ENCODE assay signal across 21 cellular contexts in genomic region chr2:85697716-85698115, GRCh38. TPM values are rescaled to one million over a fixed set of nuclear protein-coding genes. Genes with fewer than 3 reads are reported as not detected.
DNase-seq lines count a peak whose midpoint lies in the region; ATAC-seq, FAIRE-seq and TF ChIP-seq lines count a peak whose summit lies in the region.
"Had no signal": no experiment of that assay in that cellular context is flagged by ENCODE, and none has a peak within 500 bp of the region (broad histone marks: within the 10 kb centered on the region; RNA-seq: fewer than 3 reads in every experiment).

No MANE protein-coding gene starts in this region.

- no TSS peak for BruUV-seq in IMR-90 (replicated peaks; lab: Mats Ljungman, UMichigan)

- H3K4me3 ChIP-seq in IMR-90 (ENCODE audit: insufficient read depth, low read depth, low read length): no peak overlapping the region
- H3K4me3 ChIP-seq in H1 (ENCODE audit: extremely low read depth in 1 of 4, insufficient read depth in 2 of 4, low read depth in 3 of 4, low read length in 4 of 4): no peak overlapping the region

- H4K20me1 ChIP-seq in IMR-90 (ENCODE audit: insufficient read depth, low read length) (peaks cover 2% of the 10 kb centered on the region; the same call in 1 of the 2 replicates), H1 (replicated peaks in 1 of 2; ENCODE audit: control insufficient read depth in 1 of 2, insufficient read depth in 2 of 2, low read length in 2 of 2) (no peaks in the 10 kb centered on the region)

- TF ChIP-seq POLR2A in IMR-90 (IDR thresholded peaks at IDR 0.05; ENCODE audit: low read depth, low read length): no peak
- no peak for TF ChIP-seq POLR2A in H1 (IDR thresholded peaks at IDR 0.05; ENCODE audit: control extremely low read depth in 1 of 2, low read depth in 2 of 2, low read length in 2 of 2)

- no peak overlapping the region for H2BK15ac ChIP-seq in IMR-90 (ENCODE audit: low read depth, low read length)
- H2BK15ac ChIP-seq in H1 (ENCODE audit: low read length): 0 out of 2 replicates have a peak overlapping the region, but pooled peaks have one; percentile 47

- ATAC-seq in IMR-90 (ENCODE audit: low read depth) (no peak), HG03460 (IDR thresholded peaks at IDR 0.05; ENCODE audit: unreplicated experiment) (no peak)
- no peak for ATAC-seq in stimulated activated effector memory CD8-positive, alpha-beta T cell treated with anti-CD3 and anti-CD28 coated beads, Interleukin-12 subunit alpha, Interleukin-12 subunit beta, amount 100 ng/mL, for 72 hours
- ATAC-seq: Panc1 had no signal

- H2AK9ac ChIP-seq in IMR-90 (replicated peaks; ENCODE audit: low read depth, low read length, poor library complexity): no peak overlapping the region

- TF ChIP-seq RAD21 in IMR-90 (IDR thresholded peaks at IDR 0.05; ENCODE audit: low read length) (no peak), H1 (IDR thresholded peaks at IDR 0.05 in 1 of 2, conservative IDR thresholded peaks at IDR 0.05 in 1 of 2; ENCODE audit: low read depth in 2 of 2, low read length in 2 of 2) (no peak)

- H3K56ac ChIP-seq in IMR-90 (ENCODE audit: extremely low read depth, insufficient read depth, low read length) (no peak overlapping the region), H1 (replicated peaks; ENCODE audit: insufficient read length, low read depth, low read length) (no peak overlapping the region)

- no peaks in the 10 kb centered on the region for H3K79me2 ChIP-seq in H1 (ENCODE audit: control insufficient read depth in 1 of 2, insufficient read depth in 2 of 2, low read length in 2 of 2)

- peaks cover 6% of the 10 kb centered on the region for H3K4me1 ChIP-seq in IMR-90 (ENCODE audit: control insufficient read depth, insufficient read depth, low read length)
- peaks cover 0 to 9% (median 4%) of the 10 kb centered on the region in 4 experiments; a peak in 4 of 7 replicates for H3K4me1 ChIP-seq in H1 (replicated peaks in 1 of 4; ENCODE audit: control insufficient read depth in 3 of 4, insufficient read depth in 4 of 4, low read length in 3 of 4)

- peaks cover 13% of the 10 kb centered on the region for H3K4me1 Mint-ChIP-seq in activated naive CD4-positive, alpha-beta T cell treated with anti-CD3 and anti-CD28 coated beads, Interleukin-2, amount 50 U/mL, for 24 hours
- peaks cover 10% of the 10 kb centered on the region for H3K4me1 Mint-ChIP-seq in activated naive CD4-positive, alpha-beta T cell treated with anti-CD3 and anti-CD28 coated beads for 36 hours (ENCODE audit: low read depth)
- peaks cover 46% of the 10 kb centered on the region for H3K4me1 Mint-ChIP-seq in stimulated activated effector memory CD8-positive, alpha-beta T cell treated with anti-CD3 and anti-CD28 coated beads, Interleukin-12 subunit alpha, Interleukin-12 subunit beta, amount 100 ng/mL, for 72 hours

- H3K23ac ChIP-seq in IMR-90 (ENCODE audit: low read depth, low read length): no peak overlapping the region
- H3K23ac ChIP-seq in H1 (ENCODE audit: insufficient read length): no peak overlapping the region

- CTCF ChIA-PET in activated naive CD4-positive, alpha-beta T cell treated with anti-CD3 and anti-CD28 coated beads for 36 hours (lab: Charles Lee): interaction anchor here (1.7 to 2.4 kb wide), 4 partner anchors 10 to 31 kb away, joined by 5 to 13 read pairs (median 8); no protein-coding TSS in a partner anchor
- CTCF ChIA-PET in IMR-90 (lab: Yijun Ruan, JAX): no interaction called here
- CTCF ChIA-PET in H1 (lab: Charles Lee; ENCODE audit: partially characterized antibody): interaction anchor here (0.9 to 6.8 kb wide), 8 partner anchors 8 to 145 kb away, joined by 3 to 49 read pairs (median 4); no protein-coding TSS in a partner anchor

- H3K9me3 ChIP-seq in IMR-90 (ENCODE audit: control insufficient read depth, insufficient read depth, low read length) (no peaks in the 10 kb centered on the region), H1 (ENCODE audit: insufficient read depth in 2 of 2, low read depth in 1 of 2, low read length in 1 of 2) (no peaks in the 10 kb centered on the region)

- H3K27ac ChIP-seq in IMR-90 (ENCODE audit: insufficient read depth, low read length): no peak overlapping the region
- no peak overlapping the region for H3K27ac ChIP-seq in H1 (ENCODE audit: low read depth, low read length)

- H2BK5ac ChIP-seq in IMR-90 (ENCODE audit: low read depth, low read length, poor library complexity, severe bottlenecking): no peak overlapping the region
- no peak overlapping the region for H2BK5ac ChIP-seq in H1 (ENCODE audit: low read depth, low read length)

- H2BK20ac ChIP-seq in IMR-90 (ENCODE audit: low read depth, low read length) (no peak overlapping the region), H1 (ENCODE audit: low read length) (no peak overlapping the region)

- H4K5ac ChIP-seq in IMR-90 (ENCODE audit: low read depth, low read length): no peak overlapping the region
- H4K5ac ChIP-seq in H1 (ENCODE audit: insufficient read length, low read depth, low read length): no peak overlapping the region

- intact Hi-C loops in activated naive CD4-positive, alpha-beta T cell treated with anti-CD3 and anti-CD28 coated beads for 36 hours (cut with micrococcal nuclease): no loop called here
- intact Hi-C loops in IMR-90 (cut with micrococcal nuclease): no loop called here

- H3K23me2 ChIP-seq in H1 (ENCODE audit: low read depth, low read length): no peaks in the 10 kb centered on the region

- DNase-seq in activated naive CD4-positive, alpha-beta T cell treated with anti-CD3 and anti-CD28 coated beads for 36 hours: no peak
- DNase-seq in IMR-90 (no peak), H1 (ENCODE audit: low read depth in 1 of 2, low spot score in 2 of 2) (no peak), HUDEP-2 (lab: John Stamatoyannopoulos, UW; ENCODE audit: unreplicated experiment in 76 of 76) (no peak), GM19240 (ENCODE audit: insufficient read length, low spot score) (no peak)
- DNase-seq in stimulated activated effector memory CD8-positive, alpha-beta T cell treated with anti-CD3 and anti-CD28 coated beads, Interleukin-12 subunit alpha, Interleukin-12 subunit beta, amount 100 ng/mL, for 72 hours (ENCODE audit: low spot score in 2 of 2): no peak
- DNase-seq: Calu3, H9, KBM-7, NCI-H1048, NCI-H1436 treated with DMSO at 0.1 percent for 48 hours, NCI-H2029 treated with DMSO at 0.1 percent for 48 hours, NCI-H510A, NCI-H774 had no signal

- H3K79me1 ChIP-seq in IMR-90 (ENCODE audit: low read depth in 1 of 2, low read length in 2 of 2) (no peaks in the 10 kb centered on the region), H1 (ENCODE audit: low read depth, low read length) (no peaks in the 10 kb centered on the region)

- TF ChIP-seq CTCF in IMR-90 (conservative IDR thresholded peaks at IDR 0.05; ENCODE audit: low read depth, low read length) (no peak), H1 (IDR thresholded peaks at IDR 0.05; ENCODE audit: control extremely low read depth in 1 of 3, insufficient read depth in 1 of 3, low read depth in 1 of 3, low read length in 3 of 3) (no peak)

- H3K27me3 Mint-ChIP-seq in activated naive CD4-positive, alpha-beta T cell treated with anti-CD3 and anti-CD28 coated beads, Interleukin-2, amount 50 U/mL, for 24 hours: no peaks in the 10 kb centered on the region
- no peaks in the 10 kb centered on the region for H3K27me3 Mint-ChIP-seq in activated naive CD4-positive, alpha-beta T cell treated with anti-CD3 and anti-CD28 coated beads for 36 hours (ENCODE audit: low read depth)

- H3K27me3 ChIP-seq in IMR-90 (ENCODE audit: control insufficient read depth, insufficient read depth, low read length) (peaks cover 6% of the 10 kb centered on the region; the same call in 1 of the 2 replicates), H1 (replicated peaks in 1 of 4; ENCODE audit: control insufficient read depth in 3 of 4, extremely low read depth in 1 of 4, insufficient read depth in 3 of 4, low read length in 3 of 4) (no peaks in the 10 kb centered on the region)

- dilution Hi-C loops in IMR-90 (cut with HindIII; ENCODE audit: low sequenced_read_pairs, unreplicated experiment): no loop called here

- WGBS in IMR-90 (ENCODE audit: extremely low coverage in 2 of 2, insufficient read length in 1 of 2), 2 experiments: no CpG with 5 or more reads among the region's 2 CpGs
- WGBS in H1 (ENCODE audit: extremely low coverage in 1 of 2, insufficient coverage in 1 of 2, insufficient read length in 1 of 2, insufficient replicate concordance in 2 of 2, low coverage in 1 of 2, low lambda C conversion rate in 2 of 2, missing lambda C conversion rate in 1 of 2), 2 experiments: 63% methylated on average over 2 of the region's 2 CpGs; no CpG with 5 or more reads in 1 of the 2 experiments

- peak overlapping the region; percentile 16 for H3K4me3 Mint-ChIP-seq in activated naive CD4-positive, alpha-beta T cell treated with anti-CD3 and anti-CD28 coated beads, Interleukin-2, amount 50 U/mL, for 24 hours
- no peak overlapping the region for H3K4me3 Mint-ChIP-seq in activated naive CD4-positive, alpha-beta T cell treated with anti-CD3 and anti-CD28 coated beads for 36 hours
- peak overlapping the region; percentile 76 for H3K4me3 Mint-ChIP-seq in stimulated activated effector memory CD8-positive, alpha-beta T cell treated with anti-CD3 and anti-CD28 coated beads, Interleukin-12 subunit alpha, Interleukin-12 subunit beta, amount 100 ng/mL, for 72 hours
- H3K4me3 Mint-ChIP-seq: H9 had no signal

- H2AK5ac ChIP-seq in IMR-90 (ENCODE audit: low read depth, low read length) (no peak overlapping the region; the same call in none of the 2 replicates), H1 (ENCODE audit: low read depth, low read length) (no peak overlapping the region)

- no peak overlapping the region for H3K27ac Mint-ChIP-seq in activated naive CD4-positive, alpha-beta T cell treated with anti-CD3 and anti-CD28 coated beads, Interleukin-2, amount 50 U/mL, for 24 hours
- H3K27ac Mint-ChIP-seq in activated naive CD4-positive, alpha-beta T cell treated with anti-CD3 and anti-CD28 coated beads for 36 hours: no peak overlapping the region
- H3K27ac Mint-ChIP-seq in stimulated activated effector memory CD8-positive, alpha-beta T cell treated with anti-CD3 and anti-CD28 coated beads, Interleukin-12 subunit alpha, Interleukin-12 subunit beta, amount 100 ng/mL, for 72 hours: peak overlapping the region; percentile 91
- H3K27ac Mint-ChIP-seq: H9 had no signal

- no peak overlapping the region for H2BK12ac ChIP-seq in H1 (ENCODE audit: low read depth, low read length)

- H2AFZ ChIP-seq in IMR-90 (replicated peaks; ENCODE audit: low read length, poor library complexity): no peak overlapping the region
- no peak overlapping the region for H2AFZ ChIP-seq in H1 (ENCODE audit: low read length)

- FAIRE-seq in H1 (lab: Jason Lieb, UNC): no peak
- FAIRE-seq: GM19239 had no signal

- no peak for TF ChIP-seq EP300 in H1 (IDR thresholded peaks at IDR 0.05; ENCODE audit: borderline replicate concordance in 1 of 2, low read depth in 2 of 2, low read length in 2 of 2)

- 0 out of 2 replicates have a peak overlapping the region, but pooled peaks have one; percentile 6 for H3K4ac ChIP-seq in IMR-90 (ENCODE audit: low read depth, low read length)
- H3K4ac ChIP-seq in H1 (replicated peaks; ENCODE audit: insufficient read length, low read depth, low read length): no peak overlapping the region

- no peaks in the 10 kb centered on the region for H3K9me1 ChIP-seq in IMR-90 (ENCODE audit: insufficient read depth, low read length)

- POLR2A ChIA-PET in IMR-90 (lab: Charles Lee; ENCODE audit: unreplicated experiment): no interaction called here
- POLR2A ChIA-PET in H1 (lab: Charles Lee; ENCODE audit: partially characterized antibody): interaction anchor here (1.0 kb wide), 1 partner anchor 19 kb away, joined by 3 read pairs; no protein-coding TSS in a partner anchor

- H3K9ac ChIP-seq in IMR-90 (ENCODE audit: low read depth, low read length) (no peak overlapping the region), H1 (replicated peaks in 1 of 4; ENCODE audit: extremely low read depth in 1 of 4, low read depth in 3 of 4, low read length in 3 of 4) (no peak overlapping the region)

- H3K4me2 ChIP-seq in IMR-90 (ENCODE audit: low read depth, low read length) (no peak overlapping the region), H1 (ENCODE audit: insufficient read depth in 1 of 2, low read depth in 2 of 2, low read length in 2 of 2) (no peak overlapping the region)

- H2BK120ac ChIP-seq in IMR-90 (ENCODE audit: low read depth, low read length) (no peak overlapping the region), H1 (replicated peaks; ENCODE audit: low read depth, low read length) (no peak overlapping the region)

- no peaks in the 10 kb centered on the region for H3K9me3 Mint-ChIP-seq in activated naive CD4-positive, alpha-beta T cell treated with anti-CD3 and anti-CD28 coated beads, Interleukin-2, amount 50 U/mL, for 24 hours
- H3K9me3 Mint-ChIP-seq in activated naive CD4-positive, alpha-beta T cell treated with anti-CD3 and anti-CD28 coated beads for 36 hours: no peaks in the 10 kb centered on the region
- no peaks in the 10 kb centered on the region for H3K9me3 Mint-ChIP-seq in stimulated activated effector memory CD8-positive, alpha-beta T cell treated with anti-CD3 and anti-CD28 coated beads, Interleukin-12 subunit alpha, Interleukin-12 subunit beta, amount 100 ng/mL, for 72 hours
- H3K9me3 Mint-ChIP-seq: H9 had no signal

- H3K14ac ChIP-seq in IMR-90 (replicated peaks; ENCODE audit: low read depth, low read length) (no peak overlapping the region), H1 (ENCODE audit: insufficient read length) (no peak overlapping the region)

- no peak overlapping the region; the same call in 1 of the 2 replicates for H4K91ac ChIP-seq in IMR-90 (ENCODE audit: insufficient read depth, low read depth, low read length)
- H4K91ac ChIP-seq in H1 (replicated peaks; ENCODE audit: insufficient read length, low read length): no peak overlapping the region

- no peak overlapping the region for H3K18ac ChIP-seq in IMR-90 (ENCODE audit: low read depth, low read length)
- H3K18ac ChIP-seq in H1 (ENCODE audit: extremely low read depth, low read length): no peak overlapping the region

- H3K36me3 Mint-ChIP-seq in activated naive CD4-positive, alpha-beta T cell treated with anti-CD3 and anti-CD28 coated beads, Interleukin-2, amount 50 U/mL, for 24 hours: no peaks in the 10 kb centered on the region
- H3K36me3 Mint-ChIP-seq in activated naive CD4-positive, alpha-beta T cell treated with anti-CD3 and anti-CD28 coated beads for 36 hours (ENCODE audit: low read depth): no peaks in the 10 kb centered on the region
- peaks cover 66% of the 10 kb centered on the region for H3K36me3 Mint-ChIP-seq in stimulated activated effector memory CD8-positive, alpha-beta T cell treated with anti-CD3 and anti-CD28 coated beads, Interleukin-12 subunit alpha, Interleukin-12 subunit beta, amount 100 ng/mL, for 72 hours

- no peaks in the 10 kb centered on the region for H3K36me3 ChIP-seq in IMR-90 (ENCODE audit: control insufficient read depth, insufficient read depth, low read length)
- H3K36me3 ChIP-seq in H1 (ENCODE audit: control insufficient read depth in 2 of 4, insufficient read depth in 4 of 4, low read length in 3 of 4): no peaks in the 10 kb centered on the region

- in situ Hi-C loops in IMR-90 (cut with MboI; ENCODE audit: low sequenced_read_pairs): no loop called here

- H4K8ac ChIP-seq in IMR-90 (ENCODE audit: low read depth in 2 of 2, low read length in 2 of 2) (no peak overlapping the region), H1 (ENCODE audit: extremely low read depth, insufficient read depth, low read length) (no peak overlapping the region)

RNA-seq across cellular contexts. Expression of gene GNLY, which starts 3.6 kb away (rescaled TPM):
- total RNA-seq in activated naive CD4-positive, alpha-beta T cell treated with anti-CD3 and anti-CD28 coated beads for 36 hours: 1 to 10 TPM; 2.6 to 3.2 TPM
- total RNA-seq in IMR-90 (2012; rRNA removed): not detected in 2 replicates
- polyA plus RNA-seq in IMR-90 (2012; rRNA removed): not detected in 2 replicates
- not detected in 2 replicates for polyA plus RNA-seq in IMR-90 (2012; cell fraction: cytosol; rRNA removed)
- polyA plus RNA-seq in IMR-90 (2012; cell fraction: nucleus; rRNA removed; ENCODE audit: low replicate concordance): 0.13 and 0.24 TPM in 2 replicates
- total RNA-seq in H1 (2021; fragmentation: NEBNext Ultra II Directional; extraction: Animal tissue kit (Norgen Biotek cat#: 25700)): not detected in 2 replicates
- polyA plus RNA-seq in H1 (2011; rRNA removed): 0.03 TPM in 1 of 2 replicates, not detected in the other
- polyA plus RNA-seq in H1 (2011; cell fraction: cytosol; rRNA removed): 0.19 TPM
- 0.23 TPM for polyA plus RNA-seq in H1 (2011; cell fraction: nucleus; rRNA removed)
- polyA plus RNA-seq in H1 (2012, experiment 1 of 2): 0.31 to 0.36 TPM in 2 of 4 replicates, not detected in the others
- not detected for polyA plus RNA-seq in H1 (2012, experiment 2 of 2)
- not detected for polyA plus RNA-seq in H1 (2013, experiment 1 of 2)
- polyA plus RNA-seq in H1 (2013, experiment 2 of 2): not detected
- polyA minus RNA-seq in H1 (2011; rRNA and poly(A)+ RNA removed): not detected in 2 replicates
- polyA minus RNA-seq in H1 (2011; cell fraction: cytosol; rRNA and poly(A)+ RNA removed): not detected
- polyA minus RNA-seq in H1 (2011; cell fraction: nucleus; rRNA and poly(A)+ RNA removed): not detected
- total RNA-seq: A673, Calu3, H9, HT1080, SK-MEL-5 had no signal

RNA-seq across cellular contexts. Expression of gene SFTPB, which starts 29.7 kb away (rescaled TPM):
- not detected for total RNA-seq in activated naive CD4-positive, alpha-beta T cell treated with anti-CD3 and anti-CD28 coated beads for 36 hours
- total RNA-seq in IMR-90 (2012; rRNA removed): not detected in 2 replicates
- polyA plus RNA-seq in IMR-90 (2012; rRNA removed) (not detected in 2 replicates), H1 (2011; rRNA removed) (not detected in 2 replicates)
- 0.07 TPM in 1 of 2 replicates, not detected in the other for polyA plus RNA-seq in IMR-90 (2012; cell fraction: cytosol; rRNA removed)
- not detected in 2 replicates for polyA plus RNA-seq in IMR-90 (2012; cell fraction: nucleus; rRNA removed; ENCODE audit: low replicate concordance)
- not detected in 2 replicates for total RNA-seq in H1 (2021; fragmentation: NEBNext Ultra II Directional; extraction: Animal tissue kit (Norgen Biotek cat#: 25700))
- polyA plus RNA-seq in H1 (2011; cell fraction: cytosol; rRNA removed): not detected
- polyA plus RNA-seq in H1 (2011; cell fraction: nucleus; rRNA removed): not detected
- polyA plus RNA-seq in H1 (2012, experiment 1 of 2): 0.05 to 0.07 TPM (median 0.05 TPM) in 3 of 4 replicates, not detected in the other
- not detected for polyA plus RNA-seq in H1 (2012, experiment 2 of 2)
- not detected for polyA plus RNA-seq in H1 (2013, experiment 1 of 2)
- polyA plus RNA-seq in H1 (2013, experiment 2 of 2): not detected
- not detected in 2 replicates for polyA minus RNA-seq in H1 (2011; rRNA and poly(A)+ RNA removed)
- not detected for polyA minus RNA-seq in H1 (2011; cell fraction: cytosol; rRNA and poly(A)+ RNA removed)
- not detected for polyA minus RNA-seq in H1 (2011; cell fraction: nucleus; rRNA and poly(A)+ RNA removed)
- total RNA-seq: A673, Calu3, H9, HT1080, SK-MEL-5 had no signal

RNA-seq across cellular contexts. Expression of gene ATOH8, which starts 56.1 kb away (rescaled TPM):
- total RNA-seq in activated naive CD4-positive, alpha-beta T cell treated with anti-CD3 and anti-CD28 coated beads for 36 hours: not detected
- 7.8 and 7.9 TPM in 2 replicates for total RNA-seq in IMR-90 (2012; rRNA removed)
- polyA plus RNA-seq in IMR-90 (2012; rRNA removed): 9.0 and 11.2 TPM in 2 replicates
- 6.2 and 7.6 TPM in 2 replicates for polyA plus RNA-seq in IMR-90 (2012; cell fraction: cytosol; rRNA removed)
- polyA plus RNA-seq in IMR-90 (2012; cell fraction: nucleus; rRNA removed; ENCODE audit: low replicate concordance): 5.0 and 13.0 TPM in 2 replicates
- total RNA-seq in H1 (2021; fragmentation: NEBNext Ultra II Directional; extraction: Animal tissue kit (Norgen Biotek cat#: 25700)): 0.50 and 0.54 TPM in 2 replicates
- polyA plus RNA-seq in H1 (2011; rRNA removed): 0.53 and 0.74 TPM in 2 replicates
- 0.74 TPM for polyA plus RNA-seq in H1 (2011; cell fraction: cytosol; rRNA removed)
- 0.93 TPM for polyA plus RNA-seq in H1 (2011; cell fraction: nucleus; rRNA removed)
- polyA plus RNA-seq in H1 (2012, experiment 1 of 2): 0.66 to 0.90 TPM (median 0.79 TPM) in 4 replicates
- polyA plus RNA-seq in H1 (2012, experiment 2 of 2): 0.98 TPM
- 0.30 TPM for polyA plus RNA-seq in H1 (2013, experiment 1 of 2)
- polyA plus RNA-seq in H1 (2013, experiment 2 of 2): 0.31 TPM
- polyA minus RNA-seq in H1 (2011; rRNA and poly(A)+ RNA removed): 0.29 and 0.57 TPM in 2 replicates
- polyA minus RNA-seq in H1 (2011; cell fraction: cytosol; rRNA and poly(A)+ RNA removed): 1.2 TPM
- 0.50 TPM for polyA minus RNA-seq in H1 (2011; cell fraction: nucleus; rRNA and poly(A)+ RNA removed)
